27 cellular contexts compared by ENCODE assay signal in genomic region chr1:15636436-15636835, GRCh38. TPM values are rescaled to one million over a fixed set of nuclear protein-coding genes. Genes with fewer than 3 reads are reported as not detected.
"Had no signal": no experiment of that assay in that cellular context is flagged by ENCODE, and none has a peak within 500 bp of the region (broad histone marks: within the 10 kb centered on the region; RNA-seq: fewer than 3 reads in every experiment).

No MANE protein-coding gene starts in this region.

- DNase-seq: hypothalamus; immature natural killer cell; kidney; left colon; left lung; lower lobe of right lung; mammary epithelial cell; mesenchymal stem cell; naive thymus-derived CD8-positive, alpha-beta T cell; nucleus accumbens; pancreas; posterior cingulate gyrus; small intestine; spleen; stimulated activated CD4-positive, alpha-beta T cell treated with anti-CD3 and anti-CD28 coated beads, Interleukin-4, amount 100 ng/mL, for 24 hours; stimulated activated naive CD4-positive, alpha-beta T cell; substantia nigra; uterus had no signal

- H3K4me3 ChIP-seq: left lung, lower lobe of right lung, pancreas, right atrium auricular region, spleen, tibial nerve, uterus had no signal

- H3K27ac Mint-ChIP-seq: immature natural killer cell; stimulated activated effector memory CD8-positive, alpha-beta T cell treated with anti-CD3 and anti-CD28 coated beads, Interleukin-12 subunit alpha, Interleukin-12 subunit beta, amount 100 ng/mL, for 72 hours; stimulated activated naive CD8-positive, alpha-beta T cell treated with anti-CD3 and anti-CD28 coated beads, Interleukin-15, Interleukin-2, amounts not matched to agents 100 ng/mL and 50 ng/mL, for 24 hours; type B pancreatic cell had no signal

- ATAC-seq: left colon; left lung; lower lobe of right lung; naive thymus-derived CD8-positive, alpha-beta T cell; sciatic nerve; stimulated activated effector memory CD8-positive, alpha-beta T cell treated with anti-CD3 and anti-CD28 coated beads, Interleukin-12 subunit alpha, Interleukin-12 subunit beta, amount 100 ng/mL, for 72 hours had no signal

- H3K27me3 Mint-ChIP-seq: naive thymus-derived CD8-positive, alpha-beta T cell; stimulated activated naive CD8-positive, alpha-beta T cell treated with anti-CD3 and anti-CD28 coated beads, Interleukin-15, Interleukin-2, amounts not matched to agents 100 ng/mL and 50 ng/mL, for 24 hours; type B pancreatic cell had no signal

- H3K36me3 ChIP-seq: uterus had no signal

- H3K4me1 Mint-ChIP-seq: immature natural killer cell; nephron; neural crest cell; stimulated activated effector memory CD8-positive, alpha-beta T cell treated with anti-CD3 and anti-CD28 coated beads, Interleukin-12 subunit alpha, Interleukin-12 subunit beta, amount 100 ng/mL, for 72 hours had no signal

- H3K4me3 Mint-ChIP-seq: immature natural killer cell; naive thymus-derived CD8-positive, alpha-beta T cell; nephron; neural crest cell; stimulated activated effector memory CD8-positive, alpha-beta T cell treated with anti-CD3 and anti-CD28 coated beads, Interleukin-12 subunit alpha, Interleukin-12 subunit beta, amount 100 ng/mL, for 72 hours; stimulated activated naive CD8-positive, alpha-beta T cell treated with anti-CD3 and anti-CD28 coated beads, Interleukin-15, Interleukin-2, amounts not matched to agents 100 ng/mL and 50 ng/mL, for 24 hours; type B pancreatic cell had no signal

- H3K27me3 ChIP-seq: left lung, pancreas, right atrium auricular region, spleen, tibial nerve, uterus had no signal

- H3K9me3 Mint-ChIP-seq: immature natural killer cell; naive thymus-derived CD8-positive, alpha-beta T cell; nephron; neural crest cell; stimulated activated effector memory CD8-positive, alpha-beta T cell treated with anti-CD3 and anti-CD28 coated beads, Interleukin-12 subunit alpha, Interleukin-12 subunit beta, amount 100 ng/mL, for 72 hours; stimulated activated naive CD8-positive, alpha-beta T cell treated with anti-CD3 and anti-CD28 coated beads, Interleukin-15, Interleukin-2, amounts not matched to agents 100 ng/mL and 50 ng/mL, for 24 hours; type B pancreatic cell had no signal

- H3K27ac ChIP-seq: left lung, lower lobe of right lung, pancreas, right atrium auricular region, spleen, tibial nerve, uterus had no signal

- H3K4me1 ChIP-seq: lower lobe of right lung, pancreas, right atrium auricular region, uterus had no signal

- H3K9me3 ChIP-seq: left lung, lower lobe of right lung, pancreas, right atrium auricular region, spleen, tibial nerve, uterus had no signal

- FAIRE-seq: islet of Langerhans, kidney, pancreas, small intestine had no signal

RNA-seq across cellular contexts. Expression of gene AGMAT, which starts 51.6 kb away (rescaled TPM):
- total RNA-seq: lower lobe of right lung, right atrium auricular region, tibial nerve had no signal
